Comparison of ENCODE assay signal across 8 cellular contexts in the genomic region with DNA sequence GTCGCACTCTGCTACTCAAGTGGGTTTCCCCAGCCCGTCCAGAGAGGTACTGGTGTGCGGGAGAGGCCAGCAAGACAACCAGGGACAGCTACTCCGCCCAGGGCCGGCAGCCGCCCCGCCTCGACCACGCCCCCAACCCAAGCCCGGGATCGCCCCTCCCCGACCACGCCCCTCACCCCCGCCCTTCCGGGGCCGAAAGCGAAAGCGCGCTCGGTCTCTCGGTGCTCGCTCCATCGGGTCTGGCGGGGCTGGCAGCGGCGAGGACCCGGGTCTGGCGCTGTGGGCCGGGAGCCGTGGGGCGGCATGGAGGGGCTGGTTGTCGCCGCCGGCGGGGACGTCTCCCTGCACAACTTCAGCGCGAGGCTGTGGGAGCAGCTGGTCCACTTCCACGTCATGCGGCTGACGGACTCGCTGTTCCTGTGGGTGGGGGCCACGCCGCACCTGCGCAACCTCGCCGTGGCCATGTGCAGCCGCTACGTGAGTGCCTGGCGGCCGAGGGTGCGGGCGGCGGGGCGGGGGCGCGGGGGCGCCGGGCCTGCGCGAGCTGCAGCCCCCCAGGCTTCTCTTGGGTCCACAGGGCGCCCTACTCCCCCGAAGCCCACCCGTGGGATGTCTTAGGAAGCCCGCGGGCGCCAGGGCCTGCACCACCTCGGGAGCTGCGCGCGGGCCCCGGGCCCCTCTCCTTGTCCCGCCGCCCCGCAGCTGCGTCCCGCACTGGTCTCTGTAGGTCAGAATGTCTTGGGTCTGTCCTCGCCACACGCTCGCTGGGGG. TPM values are rescaled to one million over a fixed set of nuclear protein-coding genes. Genes with fewer than 3 reads are reported as not detected.
A peak's percentile ranks its signal among the peaks of the same experiment; 100 is the strongest.
DNase-seq lines count a peak whose midpoint lies in the region; ATAC-seq and TF ChIP-seq lines count a peak whose summit lies in the region.

A gene with protein sequence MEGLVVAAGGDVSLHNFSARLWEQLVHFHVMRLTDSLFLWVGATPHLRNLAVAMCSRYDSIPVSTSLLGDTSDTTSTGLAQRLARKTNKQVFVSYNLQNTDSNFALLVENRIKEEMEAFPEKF (plus strand): TSS at position 228 of the 771 bp plus-strand sequence. CDS start 76 bp downstream, at position 304.

- H3K36me3 ChIP-seq in left ventricle myocardium inferior (peaks cover 9% of the 10 kb centered on the region), prostate gland (no peaks in the 10 kb centered on the region), upper lobe of right lung (peaks cover 5% of the 10 kb centered on the region)

- intact Hi-C loops in left ventricle myocardium inferior (cut with micrococcal nuclease), result no loop called here
- intact Hi-C loops in prostate gland (cut with DNase I), result loop anchor here (10.0 kb wide), 1 partner anchor 244 kb away; no protein-coding TSS in a partner anchor
- intact Hi-C loops in upper lobe of right lung (cut with DNase I), result no loop called here

- H3K27ac Mint-ChIP-seq in T-helper 17 cell, result peak within 1 kb of the TSS; percentile 99

- peaks cover 4% of the 10 kb centered on the region for H3K27me3 Mint-ChIP-seq in T-helper 17 cell

- H3K4me3 ChIP-seq in left ventricle myocardium inferior, result peak within 1 kb of the TSS; percentile 93
- peak within 1 kb of the TSS; percentile 91 to 92 for H3K4me3 ChIP-seq in prostate gland
- peak within 1 kb of the TSS; percentile 99 for H3K4me3 ChIP-seq in upper lobe of right lung

- peaks cover 28% of the 10 kb centered on the region for H3K4me1 Mint-ChIP-seq in T-helper 17 cell

- peak within 1 kb of the TSS; percentile 100 for H3K4me3 Mint-ChIP-seq in T-helper 17 cell

- H3K27ac ChIP-seq in left ventricle myocardium inferior (replicated peaks) (peak within 1 kb of the TSS; percentile 85), prostate gland (peak within 1 kb of the TSS; percentile 72 to 87), upper lobe of right lung (peak within 1 kb of the TSS; percentile 83)

- peaks cover 54% of the 10 kb centered on the region for H3K4me1 ChIP-seq in left ventricle myocardium inferior
- H3K4me1 ChIP-seq in prostate gland (replicated peaks), result no peaks in the 10 kb centered on the region
- H3K4me1 ChIP-seq in upper lobe of right lung, result peaks cover 27% of the 10 kb centered on the region

- ATAC-seq in GM18498 (IDR thresholded peaks at IDR 0.05; ENCODE audit: unreplicated experiment), result peak; percentile 80
- ATAC-seq in HG02884 (IDR thresholded peaks at IDR 0.05; ENCODE audit: unreplicated experiment), result peak; percentile 63
- peak; percentile 86 for ATAC-seq in T-helper 17 cell
- ATAC-seq in upper lobe of right lung, result peak; percentile 99

- peak; percentile 35 for DNase-seq in NCI-H1694 treated with DMSO at 0.1 percent for 48 hours (lab: John Stamatoyannopoulos, UW)
- DNase-seq in T-helper 17 cell, result peak; percentile 89 to 94 (median 90)
- DNase-seq in amniotic stem cell (lab: John Stamatoyannopoulos, UW), result peak; percentile 77
- peak; percentile 96 for DNase-seq in left ventricle myocardium inferior
- peak; percentile 93 for DNase-seq in prostate gland (ENCODE audit: low spot score)
- DNase-seq in upper lobe of right lung, result peak; percentile 98

- H3K36me3 Mint-ChIP-seq in T-helper 17 cell (ENCODE audit: low read depth), result peaks cover 5% of the 10 kb centered on the region

- TF ChIP-seq CTCF in left ventricle myocardium inferior (IDR thresholded peaks at IDR 0.05; ENCODE audit: borderline replicate concordance) (no peak), prostate gland (IDR thresholded peaks at IDR 0.05) (no peak), upper lobe of right lung (IDR thresholded peaks at IDR 0.05) (no peak)

- H3K27me3 ChIP-seq in left ventricle myocardium inferior (ENCODE audit: low read depth), result no peaks in the 10 kb centered on the region
- H3K27me3 ChIP-seq in prostate gland (replicated peaks; ENCODE audit: insufficient read depth), result no peaks in the 10 kb centered on the region
- no peaks in the 10 kb centered on the region for H3K27me3 ChIP-seq in upper lobe of right lung

- TF ChIP-seq POLR2A in prostate gland (IDR thresholded peaks at IDR 0.05), result peak; percentile 43

- H3K9me3 ChIP-seq in T-helper 17 cell (ENCODE audit: control insufficient read depth, low read length, poor library complexity, severe bottlenecking), result no peaks in the 10 kb centered on the region
- H3K9me3 ChIP-seq in left ventricle myocardium inferior (replicated peaks), result no peaks in the 10 kb centered on the region
- H3K9me3 ChIP-seq in prostate gland, result no peaks in the 10 kb centered on the region
- H3K9me3 ChIP-seq in upper lobe of right lung, result no peaks in the 10 kb centered on the region

- under 1% methylated on average over 49 of the region's 80 CpGs for WGBS in prostate gland

RNA-seq across cellular contexts. Expression of the gene that starts here (rescaled TPM):
- total RNA-seq in T-helper 17 cell (10 to 100 TPM; 11.9 to 15.6 TPM), left ventricle myocardium inferior (11.2 TPM), prostate gland (10 to 100 TPM; 20.8 to 30.1 TPM), upper lobe of right lung (16.9 TPM)

Comparison
In these comparisons a context has a peak if more than half of its experiments do, and no peak if none do; other contexts are left out.
1. Peak in every context shown above with its lines: DNase-seq, ATAC-seq, H3K4me3 ChIP-seq and H3K27ac ChIP-seq.
2. DNase-seq: peak in every context shown above with its lines; median percentile 98 in upper lobe of right lung; 96 in left ventricle myocardium inferior; 93 in prostate gland; 90 in T-helper 17 cell; 77 in amniotic stem cell; 35 in NCI-H1694 treated with DMSO at 0.1 percent for 48 hours.